Comparison of ENCODE assay signal across 8 cellular contexts in the genomic region with DNA sequence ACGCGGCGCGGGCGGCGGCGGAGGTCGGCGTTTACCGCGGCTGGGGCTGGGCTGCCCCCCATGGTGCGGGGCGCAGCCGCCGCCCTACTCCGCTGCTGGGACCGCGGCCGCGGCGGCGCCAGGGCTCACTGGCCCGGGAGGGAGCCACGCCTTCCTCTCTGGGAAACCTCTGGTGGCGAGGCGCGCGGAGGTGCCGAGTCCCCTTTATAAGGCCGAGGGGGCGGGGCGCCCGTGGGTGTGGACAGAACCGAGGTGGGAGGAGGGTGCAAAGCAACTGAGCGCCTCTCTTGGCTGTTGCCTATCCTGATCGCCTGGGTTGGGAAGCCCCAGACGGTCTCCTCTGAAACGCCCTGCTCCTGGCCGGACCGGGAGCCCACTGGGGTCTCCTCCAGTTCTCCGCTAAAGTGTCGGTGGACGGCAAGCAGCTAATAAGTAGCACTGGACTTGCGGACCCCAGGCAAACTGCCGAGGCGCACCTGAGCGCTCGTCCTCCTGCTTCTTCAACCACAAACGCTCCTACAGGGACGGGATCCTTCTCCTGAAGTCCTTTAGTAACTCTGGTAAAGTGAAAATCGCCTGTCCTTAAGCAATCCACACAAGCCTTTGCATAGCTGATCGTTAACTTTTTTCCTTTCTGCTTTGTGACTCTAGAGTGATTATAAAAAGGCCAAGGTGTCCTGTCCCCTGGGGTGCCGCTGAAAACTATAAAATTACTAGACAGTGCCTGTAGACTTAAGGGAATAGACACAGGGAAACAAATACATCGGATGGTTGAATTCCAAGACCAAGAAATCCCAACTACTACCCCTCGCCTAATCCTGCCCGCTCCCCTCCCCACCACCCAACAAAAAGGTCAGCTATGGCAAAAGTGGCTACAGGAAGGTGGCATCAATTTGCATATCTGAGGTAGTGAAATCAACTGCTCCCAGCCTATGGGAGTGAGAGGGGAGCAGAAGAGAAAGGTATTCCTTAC. TPM values are rescaled to one million over a fixed set of nuclear protein-coding genes. Genes with fewer than 3 reads are reported as not detected.
DNase-seq lines count a peak whose midpoint lies in the region; ATAC-seq and TF ChIP-seq lines count a peak whose summit lies in the region.

A gene (minus strand): TSS at position 182 of the 973 bp plus-strand sequence. CDS start 239 bp downstream, outside the sequence.

- H3K4me3 ChIP-seq in RWPE2 (ENCODE audit: severe bottlenecking) = peak within 1 kb of the TSS; percentile 6
- peak within 1 kb of the TSS; percentile 39 for H3K4me3 ChIP-seq in iPS-11a (ENCODE audit: low read depth, low read length)
- peak within 1 kb of the TSS; percentile 27 to 65 (median 49) for H3K4me3 ChIP-seq in skin epidermis

- 5 to 8% (median 6%) methylated on average over 50 to 56 of the region's 56 CpGs for WGBS in adipose tissue, 3 donors

- peaks cover 61% of the 10 kb centered on the region for H3K27me3 ChIP-seq in RWPE2 (ENCODE audit: insufficient read depth, poor library complexity, severe bottlenecking)

- H3K36me3 ChIP-seq in RWPE2 (ENCODE audit: low read depth) = no peaks in the 10 kb centered on the region

- no peaks in the 10 kb centered on the region for H3K9me3 ChIP-seq in RWPE2 (ENCODE audit: severe bottlenecking)

- ATAC-seq in HG02840 (IDR thresholded peaks at IDR 0.05; ENCODE audit: low FRiP score, unreplicated experiment) (peak; percentile 45), RWPE2 (ENCODE audit: low read depth) (peak; percentile 33), GM21515 (IDR thresholded peaks at IDR 0.05; ENCODE audit: unreplicated experiment) (no peak)

- DNase-seq in DMS79 (lab: John Stamatoyannopoulos, UW) = peak; percentile 26
- DNase-seq in RWPE2 (ENCODE audit: low spot score) = no peak
- DNase-seq in putamen (ENCODE audit: low spot score) = no peak

- TF ChIP-seq CTCF in RWPE2 (IDR thresholded peaks at IDR 0.05; ENCODE audit: poor library complexity, severe bottlenecking) = no peak

- H3K27ac ChIP-seq in RWPE2 (ENCODE audit: poor library complexity, severe bottlenecking) = no peak within 1 kb of the TSS
- H3K27ac ChIP-seq in adipose tissue (ENCODE audit: low read depth, low read length) = no peak within 1 kb of the TSS
- H3K27ac ChIP-seq in skin epidermis = peak within 1 kb of the TSS in 13 of 21 experiments; percentile 11 to 71 (median 58)

- no peaks in the 10 kb centered on the region for H3K4me1 ChIP-seq in RWPE2 (ENCODE audit: insufficient read depth, poor library complexity, severe bottlenecking)

RNA-seq across cellular contexts. Expression of the gene that starts here (rescaled TPM):
- polyA plus RNA-seq in adipose tissue = 100 to 1,000 TPM in 1 of 3 donors, 10 to 100 TPM in 1, 1 to 10 TPM in 1; 7.4 to 136 (median 29.2) TPM

Comparison
In these comparisons a context has a peak if more than half of its experiments do, and no peak if none do; other contexts are left out.
1. H3K27ac ChIP-seq: peak in skin epidermis (13 of 21); none in RWPE2 (single experiment) and adipose tissue (single experiment).
2. Peak in every context shown above with its lines, with median percentiles within 50 percentile points of each other: H3K4me3 ChIP-seq.